1 cellular context compared by ENCODE assay signal in genomic region chr1:226035915-226036314, GRCh38.
TF ChIP-seq lines count a peak whose summit lies in the region.

No MANE protein-coding gene starts in this region.

TF ChIP-seq in K562, 482 proteins besides CTCF, POLR2A, EP300 and RAD21:
- TF ChIP-seq PHF21A (IDR thresholded peaks at IDR 0.05; ENCODE audit: borderline replicate concordance, low read depth): no peak
- no peak for TF ChIP-seq RBM39 (optimal IDR thresholded peaks at IDR 0.05; ENCODE audit: low read depth, low read length)
